Comparison of ENCODE assay signal across 10 cellular contexts in the genomic region with DNA sequence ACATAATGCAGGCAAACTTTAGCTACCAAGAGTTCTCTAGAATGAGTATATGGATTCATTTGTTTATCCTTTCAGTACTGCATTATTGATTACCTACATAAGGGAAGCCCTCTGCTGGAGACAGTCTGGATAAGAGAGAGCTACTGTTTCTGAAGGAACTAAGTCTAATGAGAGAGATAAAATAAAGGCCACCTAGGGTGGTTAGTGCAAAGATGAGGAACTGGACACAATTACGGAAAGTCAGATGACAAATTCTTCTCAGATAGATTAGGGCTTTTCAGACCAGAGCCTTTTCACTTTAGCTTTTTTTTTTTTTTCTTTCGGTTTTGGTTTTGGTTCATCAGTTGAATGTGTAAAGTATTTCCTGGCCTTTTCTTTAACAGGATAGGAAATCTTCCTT. TPM values are rescaled to one million over a fixed set of nuclear protein-coding genes. Genes with fewer than 3 reads are reported as not detected.
DNase-seq lines count a peak whose midpoint lies in the region; ATAC-seq, FAIRE-seq and TF ChIP-seq lines count a peak whose summit lies in the region.
"Had no signal": no experiment of that assay in that cellular context is flagged by ENCODE, and none has a peak within 500 bp of the region (broad histone marks: within the 10 kb centered on the region; RNA-seq: fewer than 3 reads in every experiment).

No MANE protein-coding gene starts in this region.

- H4K91ac ChIP-seq in trophoblast cell (ENCODE audit: low read depth, low read length): no peak overlapping the region

- no peaks in the 10 kb centered on the region for H3K4me1 ChIP-seq in trophoblast cell (ENCODE audit: control insufficient read depth in 1 of 2, insufficient read depth in 2 of 2, low read length in 2 of 2)
- H3K4me1 ChIP-seq: esophagus muscularis mucosa had no signal

- no peaks in the 10 kb centered on the region for H3K27me3 ChIP-seq in trophoblast cell (ENCODE audit: insufficient read depth, low read length)
- H3K27me3 ChIP-seq: esophagus muscularis mucosa had no signal

- no peak overlapping the region for H3K14ac ChIP-seq in trophoblast cell (ENCODE audit: low read length)

- H3K4me1 Mint-ChIP-seq in activated naive CD4-positive, alpha-beta T cell treated with anti-CD3 and anti-CD28 coated beads for 36 hours (ENCODE audit: low read depth): peaks cover 10% of the 10 kb centered on the region
- peaks cover 10% of the 10 kb centered on the region for H3K4me1 Mint-ChIP-seq in T-helper 1 cell treated with Interleukin-12 subunit alpha and Interleukin-12 subunit beta and Interleukin-4 antibody, amounts not matched to agents 30 μg/mL and 1 μg/mL, for 36 hours (ENCODE audit: low read depth)
- peaks cover 11% of the 10 kb centered on the region for H3K4me1 Mint-ChIP-seq in stimulated activated naive CD8-positive, alpha-beta T cell treated with anti-CD3 and anti-CD28 coated beads, Interleukin-15, amount 100 ng/mL, for 72 hours

- no peaks in the 10 kb centered on the region for H3K36me3 ChIP-seq in trophoblast cell (ENCODE audit: control insufficient read depth in 1 of 2, insufficient read depth in 2 of 2, low read length in 2 of 2)

- H3K27ac ChIP-seq in trophoblast cell (ENCODE audit: low read depth, low read length): no peak overlapping the region
- H3K27ac ChIP-seq: esophagus muscularis mucosa had no signal

- H3K4me3 ChIP-seq in trophoblast cell (ENCODE audit: low read depth, low read length): no peak overlapping the region
- H3K4me3 ChIP-seq: esophagus muscularis mucosa had no signal

- no peak overlapping the region for H3K4ac ChIP-seq in trophoblast cell (ENCODE audit: low read depth, low read length)

- peak overlapping the region; percentile 6 for H3K4me3 Mint-ChIP-seq in activated naive CD4-positive, alpha-beta T cell treated with anti-CD3 and anti-CD28 coated beads for 36 hours
- H3K4me3 Mint-ChIP-seq in T-helper 1 cell treated with Interleukin-12 subunit alpha and Interleukin-12 subunit beta and Interleukin-4 antibody, amounts not matched to agents 30 μg/mL and 1 μg/mL, for 36 hours: peak overlapping the region; percentile 56
- peak overlapping the region; percentile 60 to 62 for H3K4me3 Mint-ChIP-seq in stimulated activated naive CD8-positive, alpha-beta T cell treated with anti-CD3 and anti-CD28 coated beads, Interleukin-15, amount 100 ng/mL, for 72 hours

- no peaks in the 10 kb centered on the region for H3K36me3 Mint-ChIP-seq in activated naive CD4-positive, alpha-beta T cell treated with anti-CD3 and anti-CD28 coated beads for 36 hours (ENCODE audit: low read depth)
- no peaks in the 10 kb centered on the region for H3K36me3 Mint-ChIP-seq in T-helper 1 cell treated with Interleukin-12 subunit alpha and Interleukin-12 subunit beta and Interleukin-4 antibody, amounts not matched to agents 30 μg/mL and 1 μg/mL, for 36 hours (ENCODE audit: low read depth)

- H3K79me1 ChIP-seq in trophoblast cell (ENCODE audit: low read length): no peaks in the 10 kb centered on the region

- H4K12ac ChIP-seq in trophoblast cell (ENCODE audit: low read depth, low read length): no peak overlapping the region

- no peak overlapping the region for H2BK5ac ChIP-seq in trophoblast cell (ENCODE audit: low read depth, low read length, poor library complexity)

- H3K23ac ChIP-seq in trophoblast cell (ENCODE audit: low read length): no peak overlapping the region

- H2AK5ac ChIP-seq in trophoblast cell (ENCODE audit: low read length): no peak overlapping the region

- WGBS in trophoblast cell (ENCODE audit: extremely low coverage, insufficient coverage, insufficient read length): no CpG with 5 or more reads among the region's 2 CpGs

- H3K9me3 ChIP-seq in trophoblast cell (ENCODE audit: insufficient read depth, low read depth, low read length): no peaks in the 10 kb centered on the region
- H3K9me3 ChIP-seq: esophagus muscularis mucosa had no signal

- intact Hi-C loops in activated naive CD4-positive, alpha-beta T cell treated with anti-CD3 and anti-CD28 coated beads for 36 hours (cut with micrococcal nuclease): loop anchor here (1.0 kb wide), 2 partner anchors 32 to 221 kb away; a partner anchor contains a TSS

- no peak overlapping the region for H3K4me2 ChIP-seq in trophoblast cell (ENCODE audit: low read length)

- peak overlapping the region; percentile 62 for H3K27ac Mint-ChIP-seq in activated naive CD4-positive, alpha-beta T cell treated with anti-CD3 and anti-CD28 coated beads for 36 hours
- H3K27ac Mint-ChIP-seq in T-helper 1 cell treated with Interleukin-12 subunit alpha and Interleukin-12 subunit beta and Interleukin-4 antibody, amounts not matched to agents 30 μg/mL and 1 μg/mL, for 36 hours: peak overlapping the region; percentile 83
- H3K27ac Mint-ChIP-seq in stimulated activated naive CD8-positive, alpha-beta T cell treated with anti-CD3 and anti-CD28 coated beads, Interleukin-15, amount 100 ng/mL, for 72 hours: peak overlapping the region; percentile 56 to 91

- H2BK12ac ChIP-seq in trophoblast cell (ENCODE audit: low read length): no peak overlapping the region

- CTCF ChIA-PET in activated naive CD4-positive, alpha-beta T cell treated with anti-CD3 and anti-CD28 coated beads for 36 hours (lab: Charles Lee): interaction anchor here (0.6 to 2.7 kb wide), 3 partner anchors 9 to 223 kb away, joined by 3 to 24 read pairs (median 5); a partner anchor contains a TSS

- H4K8ac ChIP-seq in trophoblast cell (ENCODE audit: low read depth, low read length): no peak overlapping the region

- H3K9ac ChIP-seq in trophoblast cell (ENCODE audit: low read length): no peak overlapping the region

- DNase-seq in activated naive CD4-positive, alpha-beta T cell treated with anti-CD3 and anti-CD28 coated beads for 36 hours: no peak
- no peak for DNase-seq in activated naive CD4-positive, alpha-beta T cell (lab: John Stamatoyannopoulos, UW)
- no peak for DNase-seq in stimulated activated naive CD8-positive, alpha-beta T cell treated with anti-CD3 and anti-CD28 coated beads, Interleukin-15, amount 100 ng/mL, for 72 hours
- DNase-seq in SW 1271 (lab: John Stamatoyannopoulos, UW) (no peak), trophoblast cell (no peak), H54 (ENCODE audit: insufficient read length, low spot score) (no peak)

- TF ChIP-seq POLR2A in H54 (IDR thresholded peaks at IDR 0.05; ENCODE audit: low read depth, low read length): no peak

- peak; percentile 73 for ATAC-seq in HG02885 (IDR thresholded peaks at IDR 0.05; ENCODE audit: poor library complexity, unreplicated experiment)
- peak; percentile 44 for ATAC-seq in stimulated activated naive CD8-positive, alpha-beta T cell treated with anti-CD3 and anti-CD28 coated beads, Interleukin-15, amount 100 ng/mL, for 72 hours

- H2AFZ ChIP-seq in trophoblast cell (ENCODE audit: insufficient read depth, low read length, poor library complexity): no peak overlapping the region

- no peaks in the 10 kb centered on the region for H3K79me2 ChIP-seq in trophoblast cell (ENCODE audit: control insufficient read depth, insufficient read depth, low read length, poor library complexity)

- no peaks in the 10 kb centered on the region for H3K27me3 Mint-ChIP-seq in activated naive CD4-positive, alpha-beta T cell treated with anti-CD3 and anti-CD28 coated beads for 36 hours (ENCODE audit: low read depth)
- no peaks in the 10 kb centered on the region for H3K27me3 Mint-ChIP-seq in T-helper 1 cell treated with Interleukin-12 subunit alpha and Interleukin-12 subunit beta and Interleukin-4 antibody, amounts not matched to agents 30 μg/mL and 1 μg/mL, for 36 hours (ENCODE audit: low read depth)
- H3K27me3 Mint-ChIP-seq in stimulated activated naive CD8-positive, alpha-beta T cell treated with anti-CD3 and anti-CD28 coated beads, Interleukin-15, amount 100 ng/mL, for 72 hours: no peaks in the 10 kb centered on the region

- no peak for FAIRE-seq in H54 (lab: Jason Lieb, UNC)
- FAIRE-seq: urothelium cell line had no signal

- no peak overlapping the region for H3K18ac ChIP-seq in trophoblast cell (ENCODE audit: low read length)

- H2BK120ac ChIP-seq in trophoblast cell (ENCODE audit: insufficient read depth, low read length, poor library complexity): no peak overlapping the region

- no peaks in the 10 kb centered on the region for H3K9me3 Mint-ChIP-seq in activated naive CD4-positive, alpha-beta T cell treated with anti-CD3 and anti-CD28 coated beads for 36 hours
- H3K9me3 Mint-ChIP-seq in T-helper 1 cell treated with Interleukin-12 subunit alpha and Interleukin-12 subunit beta and Interleukin-4 antibody, amounts not matched to agents 30 μg/mL and 1 μg/mL, for 36 hours: no peaks in the 10 kb centered on the region
- H3K9me3 Mint-ChIP-seq in stimulated activated naive CD8-positive, alpha-beta T cell treated with anti-CD3 and anti-CD28 coated beads, Interleukin-15, amount 100 ng/mL, for 72 hours: no peaks in the 10 kb centered on the region

RNA-seq across cellular contexts. Expression of a gene that starts 31.3 kb away (rescaled TPM):
- 10 to 100 TPM; 25.9 to 27.4 TPM for total RNA-seq in activated naive CD4-positive, alpha-beta T cell treated with anti-CD3 and anti-CD28 coated beads for 36 hours
- 13.8 and 14.2 TPM in 2 replicates for polyA plus RNA-seq in trophoblast cell (2013)

Comparison
In these comparisons a context has a peak if more than half of its experiments do, and no peak if none do; other contexts are left out.
1. H3K4me3 Mint-ChIP-seq: peak in every context shown above with its lines; median percentile 61 in stimulated activated naive CD8-positive, alpha-beta T cell treated with anti-CD3 and anti-CD28 coated beads, Interleukin-15, amount 100 ng/mL, for 72 hours; 56 in T-helper 1 cell treated with Interleukin-12 subunit alpha and Interleukin-12 subunit beta and Interleukin-4 antibody, amounts not matched to agents 30 μg/mL and 1 μg/mL, for 36 hours; 6 in activated naive CD4-positive, alpha-beta T cell treated with anti-CD3 and anti-CD28 coated beads for 36 hours.